19 cellular contexts compared by ENCODE assay signal in the genomic region with DNA sequence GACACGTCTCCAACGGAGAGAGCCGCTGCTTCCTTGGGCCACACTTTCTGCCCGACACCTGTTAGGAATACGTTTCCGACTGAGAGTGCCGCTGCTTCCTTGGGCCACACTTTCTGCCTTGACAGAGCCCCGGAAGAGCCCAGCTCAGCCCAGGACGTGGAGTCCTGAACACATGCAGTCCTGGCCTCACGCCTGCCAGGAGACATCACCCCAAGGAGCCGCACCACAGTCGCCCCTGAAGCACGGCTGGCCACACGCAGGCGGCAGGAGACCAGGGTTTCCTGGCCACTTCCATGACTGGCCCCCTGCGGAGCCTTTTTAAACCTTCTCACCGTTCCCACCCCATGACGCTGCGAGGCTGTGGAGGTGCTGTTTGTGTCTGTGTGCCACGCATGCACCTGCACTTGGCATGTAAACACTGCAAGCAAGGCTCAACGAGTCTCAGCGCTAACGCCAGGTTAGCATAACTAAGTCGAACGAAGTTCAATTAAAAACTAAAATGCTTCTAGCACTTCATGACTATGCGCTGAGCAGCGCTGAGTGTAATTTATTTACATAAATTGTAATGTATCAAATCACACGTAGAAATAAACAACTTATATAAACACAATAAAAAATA. TPM values are rescaled to one million over a fixed set of nuclear protein-coding genes. Genes with fewer than 3 reads are reported as not detected.
DNase-seq lines count a peak whose midpoint lies in the region; ATAC-seq and TF ChIP-seq lines count a peak whose summit lies in the region.
"Had no signal": no experiment of that assay in that cellular context is flagged by ENCODE, and none has a peak within 500 bp of the region (broad histone marks: within the 10 kb centered on the region; RNA-seq: fewer than 3 reads in every experiment).

No MANE protein-coding gene starts in this region.

- peak; percentile 82 for DNase-seq in COR-L47 (lab: John Stamatoyannopoulos, UW)
- DNase-seq in kidney tubule cell (ENCODE audit: low spot score), result peak; percentile 44
- DNase-seq in sciatic nerve (ENCODE audit: low spot score), result peak; percentile 53
- no peak for DNase-seq in immature natural killer cell
- no peak for DNase-seq in GM19238 (ENCODE audit: insufficient read length, low spot score)
- DNase-seq: activated CD4-positive, alpha-beta T cell treated with anti-CD3 and anti-CD28 coated beads, Interleukin-2, amount 10 ng/mL, durations not matched to agents 24 days and 14 days; HFFc6; Kasumi-1; NCI-H82; small intestine; stimulated activated naive CD8-positive, alpha-beta T cell treated with anti-CD3 and anti-CD28 coated beads, Interleukin-15, Interleukin-2, amounts not matched to agents 100 U/mL and 50 U/mL, for 24 hours had no signal

- peak overlapping the region; percentile 97 for H3K27ac ChIP-seq in VCaP
- H3K27ac ChIP-seq: HL-60 had no signal

- H3K27ac Mint-ChIP-seq in immature natural killer cell, result no peak overlapping the region
- H3K27ac Mint-ChIP-seq: activated CD4-positive, alpha-beta T cell treated with anti-CD3 and anti-CD28 coated beads, Interleukin-2, amount 10 ng/mL, durations not matched to agents 24 days and 14 days; activated T-helper 1 cell treated with anti-CD3 and anti-CD28 coated beads, Interleukin-12 subunit alpha, Interleukin-12 subunit beta, Interleukin-2, Interleukin-4 antibody, amounts not matched to agents 30 ng/mL and 10 ng/mL and 1 ng/mL, durations not matched to agents 14 hours and 24 hours and 36 hours; B cell; HFFc6 had no signal

- H3K27me3 Mint-ChIP-seq in immature natural killer cell (ENCODE audit: low read depth in 3 of 3), result peaks cover 0 to 3% (median 0%) of the 10 kb centered on the region in 3 donors
- H3K27me3 Mint-ChIP-seq: activated CD4-positive, alpha-beta T cell treated with anti-CD3 and anti-CD28 coated beads, Interleukin-2, amount 10 ng/mL, durations not matched to agents 24 days and 14 days; B cell had no signal

- H3K9me3 Mint-ChIP-seq in immature natural killer cell, result no peaks in the 10 kb centered on the region
- H3K9me3 Mint-ChIP-seq: activated CD4-positive, alpha-beta T cell treated with anti-CD3 and anti-CD28 coated beads, Interleukin-2, amount 10 ng/mL, durations not matched to agents 24 days and 14 days; activated T-helper 1 cell treated with anti-CD3 and anti-CD28 coated beads, Interleukin-12 subunit alpha, Interleukin-12 subunit beta, Interleukin-2, Interleukin-4 antibody, amounts not matched to agents 30 ng/mL and 10 ng/mL and 1 ng/mL, durations not matched to agents 14 hours and 24 hours and 36 hours; HFFc6; neural crest cell had no signal

- no peak for TF ChIP-seq CTCF in VCaP (conservative IDR thresholded peaks at IDR 0.05)

- ATAC-seq in sciatic nerve, result no peak
- no peak for ATAC-seq in GM19467 (IDR thresholded peaks at IDR 0.05; ENCODE audit: unreplicated experiment)
- no peak for ATAC-seq in HG02852 (IDR thresholded peaks at IDR 0.05; ENCODE audit: unreplicated experiment)
- ATAC-seq: Right ventricle myocardium inferior; stimulated activated naive CD8-positive, alpha-beta T cell treated with anti-CD3 and anti-CD28 coated beads, Interleukin-15, Interleukin-2, amounts not matched to agents 100 U/mL and 50 U/mL, for 24 hours had no signal

- H3K4me3 Mint-ChIP-seq in immature natural killer cell, result no peak overlapping the region
- H3K4me3 Mint-ChIP-seq: activated CD4-positive, alpha-beta T cell treated with anti-CD3 and anti-CD28 coated beads, Interleukin-2, amount 10 ng/mL, durations not matched to agents 24 days and 14 days; activated T-helper 1 cell treated with anti-CD3 and anti-CD28 coated beads, Interleukin-12 subunit alpha, Interleukin-12 subunit beta, Interleukin-2, Interleukin-4 antibody, amounts not matched to agents 30 ng/mL and 10 ng/mL and 1 ng/mL, durations not matched to agents 14 hours and 24 hours and 36 hours; B cell; HFFc6; neural crest cell had no signal

- peaks cover 0 to 3% (median 0%) of the 10 kb centered on the region in 3 donors for H3K36me3 Mint-ChIP-seq in immature natural killer cell

- peaks cover 17 to 31% of the 10 kb centered on the region in 2 donors for H3K4me1 Mint-ChIP-seq in immature natural killer cell
- H3K4me1 Mint-ChIP-seq: activated CD4-positive, alpha-beta T cell treated with anti-CD3 and anti-CD28 coated beads, Interleukin-2, amount 10 ng/mL, durations not matched to agents 24 days and 14 days had no signal

- intact Hi-C loops in sciatic nerve (cut with DNase I), result no loop called here

RNA-seq across cellular contexts. Expression of a gene that starts 8.8 kb away (rescaled TPM):
- total RNA-seq in sciatic nerve, result 60.5 TPM
- polyA plus RNA-seq in immature natural killer cell, result 10 to 100 TPM; 40.5 to 47.8 (median 42.2) TPM

Comparison
In these comparisons a context has a peak if more than half of its experiments do, and no peak if none do; other contexts are left out.
1. DNase-seq: peak in COR-L47 (single experiment), kidney tubule cell (single experiment) and sciatic nerve (single experiment); none in immature natural killer cell (0 of 3) and GM19238 (single experiment).